ENCODE assay signal across 9 cellular contexts in genomic region chr17:79082311-79083190, GRCh38. TPM values are rescaled to one million over a fixed set of nuclear protein-coding genes. Genes with fewer than 3 reads are reported as not detected.
DNase-seq lines count a peak whose midpoint lies in the region; ATAC-seq, FAIRE-seq and TF ChIP-seq lines count a peak whose summit lies in the region.
"Had no signal": no experiment of that assay in that cellular context is flagged by ENCODE, and none has a peak within 500 bp of the region (broad histone marks: within the 10 kb centered on the region; RNA-seq: fewer than 3 reads in every experiment).

No MANE protein-coding gene starts in this region.

- no peak for TF ChIP-seq EP300 in tibial nerve (IDR thresholded peaks at IDR 0.05)

- no peaks in the 10 kb centered on the region for H3K9me3 ChIP-seq in Karpas-422 (ENCODE audit: low read length)
- H3K9me3 ChIP-seq in lower lobe of right lung = no peaks in the 10 kb centered on the region
- no peaks in the 10 kb centered on the region for H3K9me3 ChIP-seq in tibial nerve

- H3K27me3 ChIP-seq in Karpas-422 (ENCODE audit: low read length) = no peaks in the 10 kb centered on the region
- H3K27me3 ChIP-seq in lower lobe of right lung (ENCODE audit: low read depth) = no peaks in the 10 kb centered on the region
- no peaks in the 10 kb centered on the region for H3K27me3 ChIP-seq in tibial nerve

- no peaks in the 10 kb centered on the region for H3K79me2 ChIP-seq in Karpas-422 (ENCODE audit: low read length)

- DNase-seq in D721Med (ENCODE audit: insufficient read length, low spot score) (peak; percentile 85), Karpas-422 (peak; percentile 80), choroid plexus epithelial cell (ENCODE audit: low read depth) (peak; percentile 45), lower lobe of right lung (no peak), tibial nerve (ENCODE audit: low spot score in 2 of 2) (peak in 1 of 2 donors; percentile 26), RKO (ENCODE audit: low spot score) (no peak)

- TF ChIP-seq CTCF in D721Med (IDR thresholded peaks at IDR 0.05; ENCODE audit: insufficient read depth, missing control alignments) (peak; percentile 91), VCaP (conservative IDR thresholded peaks at IDR 0.05) (peak; percentile 95), choroid plexus epithelial cell (conservative IDR thresholded peaks at IDR 0.05; ENCODE audit: low read depth, low read length) (peak; percentile 85), lower lobe of right lung (IDR thresholded peaks at IDR 0.05) (peak; percentile 88), tibial nerve (IDR thresholded peaks at IDR 0.05) (peak; percentile 69 to 78 (median 71))

- intact Hi-C loops in lower lobe of right lung (cut with DNase I) = no loop called here

- H3K27ac ChIP-seq in Karpas-422 (ENCODE audit: low read length) (no peak overlapping the region), VCaP (no peak overlapping the region), lower lobe of right lung (no peak overlapping the region), tibial nerve (no peak overlapping the region)
- H3K27ac ChIP-seq: SK-N-MC had no signal

- H3K4me1 ChIP-seq in Karpas-422 (ENCODE audit: low read length) (no peaks in the 10 kb centered on the region), lower lobe of right lung (no peaks in the 10 kb centered on the region), tibial nerve (peaks cover 0 to 4% (median 0%) of the 10 kb centered on the region in 4 donors)

- H2AFZ ChIP-seq in Karpas-422 (ENCODE audit: low read length) = no peak overlapping the region

- H4K20me1 ChIP-seq in Karpas-422 (ENCODE audit: insufficient read depth, low read depth, low read length) = no peaks in the 10 kb centered on the region

- peak; percentile 61 to 67 for ATAC-seq in lower lobe of right lung
- ATAC-seq in HG02973 (IDR thresholded peaks at IDR 0.05; ENCODE audit: unreplicated experiment) = no peak

- TF ChIP-seq POLR2A in tibial nerve (IDR thresholded peaks at IDR 0.05) = no peak

- H3K9ac ChIP-seq in Karpas-422 (ENCODE audit: low read length) = no peak overlapping the region

- no peak overlapping the region for H3K4me2 ChIP-seq in Karpas-422 (ENCODE audit: low read depth, low read length, poor library complexity, severe bottlenecking)

- FAIRE-seq in D721Med (lab: Jason Lieb, UNC) = no peak

- H3K4me3 ChIP-seq in Karpas-422 (ENCODE audit: low read length) (no peak overlapping the region), choroid plexus epithelial cell (ENCODE audit: low read depth, low read length) (no peak overlapping the region), lower lobe of right lung (no peak overlapping the region), tibial nerve (no peak overlapping the region)
- H3K4me3 ChIP-seq: SK-N-MC had no signal

- H3K9me2 ChIP-seq in Karpas-422 (replicated peaks; ENCODE audit: insufficient read depth, low read length) = no peaks in the 10 kb centered on the region

- H3K36me3 ChIP-seq in Karpas-422 (ENCODE audit: insufficient read depth, low read length) (no peaks in the 10 kb centered on the region), lower lobe of right lung (peaks cover 95% of the 10 kb centered on the region), tibial nerve (peaks cover 0 to 99% (median 10%) of the 10 kb centered on the region in 3 donors)

- 66 to 76% methylated on average over 30 to 41 of the region's 41 CpGs for WGBS in tibial nerve, 2 donors

RNA-seq across cellular contexts. Expression of gene ENGASE, which starts 7.9 kb away (rescaled TPM):
- 11.0 and 16.6 TPM in 2 replicates for total RNA-seq in Karpas-422 (2014; rRNA removed; shearing (Covaris generic); ENCODE audit: low replicate concordance)
- 56.4 TPM for total RNA-seq in lower lobe of right lung
- 10 to 100 TPM; 29.9 to 64.8 (median 57.1) TPM for total RNA-seq in tibial nerve

RNA-seq across cellular contexts. Expression of gene C1QTNF1, which starts 58.6 kb away (rescaled TPM):
- total RNA-seq in Karpas-422 (2014; rRNA removed; shearing (Covaris generic); ENCODE audit: low replicate concordance) = not detected in 2 replicates
- total RNA-seq in lower lobe of right lung (24.9 TPM), tibial nerve (100 to 1,000 TPM in 1 of 4 donors, 10 to 100 TPM in 3; 67.1 to 147 (median 90.0) TPM)

Comparison
In these comparisons a context has a peak if more than half of its experiments do, and no peak if none do; other contexts are left out.
1. DNase-seq: peak in D721Med (single experiment), Karpas-422 (single experiment) and choroid plexus epithelial cell (single experiment); none in lower lobe of right lung (single experiment) and RKO (single experiment).
2. RNA of gene C1QTNF1, which starts 58.6 kb away (total RNA-seq): 67.1 to 147 TPM in tibial nerve and 24.9 TPM in lower lobe of right lung (single experiment); not detected in Karpas-422; every median in the first group is over 10 times any median in the second.
3. Peak in every context shown above with its lines, with median percentiles within 50 percentile points of each other: CTCF ChIP-seq.